ENCODE assay signal across 10 cellular contexts in the genomic region with DNA sequence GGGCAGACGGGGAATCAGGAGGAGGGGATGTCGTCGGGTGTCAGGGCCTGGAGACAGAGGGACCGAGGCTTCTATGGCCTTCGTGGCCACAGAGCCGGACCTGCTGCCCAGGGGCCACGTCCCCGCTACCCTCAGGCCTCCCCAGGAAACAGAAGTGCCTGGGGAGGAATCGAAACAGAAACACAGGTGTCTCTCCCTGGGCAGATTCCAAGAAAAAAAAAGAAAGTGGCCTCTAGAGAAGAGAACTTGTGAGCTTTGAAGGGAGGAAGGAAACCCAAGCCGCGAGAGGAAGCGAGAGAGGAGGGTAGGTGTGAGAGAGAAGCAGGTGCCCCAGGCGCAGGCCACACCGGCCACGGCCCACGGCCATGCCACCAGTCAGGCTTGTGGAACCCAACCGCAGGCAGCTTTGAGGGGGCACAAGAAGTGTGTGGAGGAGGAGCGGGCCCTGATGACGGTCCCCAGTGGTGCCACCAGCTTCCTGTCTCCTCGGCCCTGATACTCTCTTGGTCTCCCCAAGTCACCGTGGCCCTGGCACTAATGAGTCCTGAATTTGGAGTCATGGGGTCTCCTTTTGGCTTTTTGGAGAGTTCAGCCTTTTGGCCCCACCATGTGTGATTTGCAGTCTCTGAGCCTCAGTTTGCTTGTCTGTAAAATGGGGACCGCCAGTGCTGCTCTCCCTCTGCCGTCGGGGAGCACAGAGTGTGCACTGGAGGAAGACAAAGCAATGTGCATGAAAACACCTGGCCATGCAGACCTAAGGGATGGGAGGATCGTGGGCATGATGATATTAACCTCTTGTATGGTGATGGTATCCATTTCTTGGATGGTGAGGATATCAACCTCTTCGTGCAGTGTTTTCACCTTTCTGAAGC. TPM values are rescaled to one million over a fixed set of nuclear protein-coding genes. Genes with fewer than 3 reads are reported as not detected.
DNase-seq lines count a peak whose midpoint lies in the region; ATAC-seq and TF ChIP-seq lines count a peak whose summit lies in the region.
"Had no signal": no experiment of that assay in that cellular context is flagged by ENCODE, and none has a peak within 500 bp of the region (broad histone marks: within the 10 kb centered on the region; RNA-seq: fewer than 3 reads in every experiment).

No MANE protein-coding gene starts in this region.

- peak overlapping the region; percentile 6 for H2BK5ac ChIP-seq in neuronal stem cell (ENCODE audit: low read length)

- H3K4me3 ChIP-seq in neuronal stem cell (ENCODE audit: low read length in 2 of 2) (no peak overlapping the region), uterus (no peak overlapping the region)

- DNase-seq in CD14-positive monocyte (ENCODE audit: low spot score) (no peak), RPMI8226 (peak; percentile 90), neuronal stem cell (ENCODE audit: low spot score) (no peak), NCI-H1694 treated with DMSO at 0.1 percent for 48 hours (lab: John Stamatoyannopoulos, UW) (no peak), NCI-H1105 (lab: John Stamatoyannopoulos, UW) (no peak), uterus (no peak)
- peak; percentile 61 for DNase-seq in activated T-helper 1 cell treated with anti-CD3 and anti-CD28 coated beads, Interleukin-12 subunit alpha, Interleukin-12 subunit beta, Interleukin-2, Interleukin-4 antibody, amounts not matched to agents 30 ng/mL and 10 ng/mL and 1 ng/mL, durations not matched to agents 14 hours and 24 hours and 36 hours (ENCODE audit: low spot score)
- DNase-seq: left ventricle myocardium superior, NCI-H2081 treated with DMSO at 0.1 percent for 48 hours had no signal

- H3K23ac ChIP-seq in neuronal stem cell (ENCODE audit: low read depth, low read length, poor library complexity), result no peak overlapping the region

- H3K4ac ChIP-seq in neuronal stem cell (ENCODE audit: low read length), result no peak overlapping the region

- H2BK12ac ChIP-seq in neuronal stem cell (ENCODE audit: low read length), result peak overlapping the region; percentile 88

- H2BK15ac ChIP-seq in neuronal stem cell (ENCODE audit: low read length), result no peak overlapping the region

- no CpG with 5 or more reads among the region's 26 CpGs for WGBS in neuronal stem cell (ENCODE audit: extremely low coverage in 2 of 2, insufficient read length in 2 of 2, insufficient replicate concordance in 1 of 2), 2 donors

- intact Hi-C loops in CD14-positive monocyte (cut with micrococcal nuclease), result no loop called here
- intact Hi-C loops in activated T-helper 1 cell treated with anti-CD3 and anti-CD28 coated beads, Interleukin-12 subunit alpha, Interleukin-12 subunit beta, Interleukin-2, Interleukin-4 antibody, amounts not matched to agents 30 ng/mL and 10 ng/mL and 1 ng/mL, durations not matched to agents 14 hours and 24 hours and 36 hours (cut with micrococcal nuclease), result loop anchor here (2.0 kb wide), 3 partner anchors 25 to 37 kb away; partner anchors contain the start of gene LIF
- intact Hi-C loops in uterus (cut with DNase I; ENCODE audit: low total_unique reads), result no loop called here

- peak overlapping the region in 3 of 7 donors; percentile 58 to 75 (median 63) for H3K27ac Mint-ChIP-seq in CD14-positive monocyte
- peak overlapping the region; percentile 89 for H3K27ac Mint-ChIP-seq in activated T-helper 1 cell treated with anti-CD3 and anti-CD28 coated beads, Interleukin-12 subunit alpha, Interleukin-12 subunit beta, Interleukin-2, Interleukin-4 antibody, amounts not matched to agents 30 ng/mL and 10 ng/mL and 1 ng/mL, durations not matched to agents 14 hours and 24 hours and 36 hours

- peaks cover 12% of the 10 kb centered on the region for H3K4me1 Mint-ChIP-seq in CD14-positive monocyte
- H3K4me1 Mint-ChIP-seq in activated T-helper 1 cell treated with anti-CD3 and anti-CD28 coated beads, Interleukin-12 subunit alpha, Interleukin-12 subunit beta, Interleukin-2, Interleukin-4 antibody, amounts not matched to agents 30 ng/mL and 10 ng/mL and 1 ng/mL, durations not matched to agents 14 hours and 24 hours and 36 hours (ENCODE audit: low read depth), result peaks cover 74% of the 10 kb centered on the region

- peaks cover 0 to 4% (median 4%) of the 10 kb centered on the region in 7 donors for H3K9me3 Mint-ChIP-seq in CD14-positive monocyte
- H3K9me3 Mint-ChIP-seq in activated T-helper 1 cell treated with anti-CD3 and anti-CD28 coated beads, Interleukin-12 subunit alpha, Interleukin-12 subunit beta, Interleukin-2, Interleukin-4 antibody, amounts not matched to agents 30 ng/mL and 10 ng/mL and 1 ng/mL, durations not matched to agents 14 hours and 24 hours and 36 hours, result no peaks in the 10 kb centered on the region

- H2BK120ac ChIP-seq in neuronal stem cell (ENCODE audit: low read depth, low read length), result no peak overlapping the region

- H2AK5ac ChIP-seq in neuronal stem cell (ENCODE audit: low read depth, low read length), result peak overlapping the region; percentile 6

- no peak overlapping the region for H3K9ac ChIP-seq in neuronal stem cell (ENCODE audit: low read depth, low read length, poor library complexity)

- H3K27me3 Mint-ChIP-seq in CD14-positive monocyte (ENCODE audit: low read depth in 3 of 3), result peaks cover 26 to 42% (median 39%) of the 10 kb centered on the region in 3 donors
- H3K27me3 Mint-ChIP-seq in activated T-helper 1 cell treated with anti-CD3 and anti-CD28 coated beads, Interleukin-12 subunit alpha, Interleukin-12 subunit beta, Interleukin-2, Interleukin-4 antibody, amounts not matched to agents 30 ng/mL and 10 ng/mL and 1 ng/mL, durations not matched to agents 14 hours and 24 hours and 36 hours (ENCODE audit: insufficient read depth), result no peaks in the 10 kb centered on the region

- no peak overlapping the region for H2AFZ ChIP-seq in neuronal stem cell (ENCODE audit: low read length)

- H3K27me3 ChIP-seq in neuronal stem cell (ENCODE audit: control insufficient read depth in 3 of 3, insufficient read depth in 3 of 3, low read depth in 1 of 3, low read length in 3 of 3) (peaks cover 0 to 12% (median 0%) of the 10 kb centered on the region in 3 experiments), uterus (no peaks in the 10 kb centered on the region)

- no peaks in the 10 kb centered on the region for H3K36me3 ChIP-seq in neuronal stem cell (replicated peaks in 1 of 2; ENCODE audit: control insufficient read depth in 2 of 2, insufficient read depth in 2 of 2, low read length in 2 of 2)
- no peaks in the 10 kb centered on the region for H3K36me3 ChIP-seq in uterus

- no peaks in the 10 kb centered on the region for H3K79me1 ChIP-seq in neuronal stem cell (ENCODE audit: low read depth, low read length)

- peak overlapping the region; percentile 20 to 72 for H3K4me3 Mint-ChIP-seq in CD14-positive monocyte
- H3K4me3 Mint-ChIP-seq in activated T-helper 1 cell treated with anti-CD3 and anti-CD28 coated beads, Interleukin-12 subunit alpha, Interleukin-12 subunit beta, Interleukin-2, Interleukin-4 antibody, amounts not matched to agents 30 ng/mL and 10 ng/mL and 1 ng/mL, durations not matched to agents 14 hours and 24 hours and 36 hours, result peak overlapping the region; percentile 65

- no peak for ATAC-seq in GM18861 (IDR thresholded peaks at IDR 0.05; ENCODE audit: unreplicated experiment)
- ATAC-seq: left ventricle myocardium superior had no signal

- no peak overlapping the region for H3K4me2 ChIP-seq in neuronal stem cell (ENCODE audit: insufficient read depth, low read length, poor library complexity, severe bottlenecking)

- TF ChIP-seq CTCF in CD14-positive monocyte (IDR thresholded peaks at IDR 0.05) (no peak), uterus (IDR thresholded peaks at IDR 0.05) (no peak)

- H3K4me1 ChIP-seq in neuronal stem cell (ENCODE audit: control insufficient read depth in 2 of 2, insufficient read depth in 1 of 2, low read depth in 1 of 2, low read length in 2 of 2) (peaks cover 3 to 7% of the 10 kb centered on the region in 2 donors), uterus (no peaks in the 10 kb centered on the region)

- no peak overlapping the region for H4K91ac ChIP-seq in neuronal stem cell (ENCODE audit: low read depth, low read length, poor library complexity)

- H3K18ac ChIP-seq in neuronal stem cell (ENCODE audit: low read length), result no peak overlapping the region

- no peaks in the 10 kb centered on the region for H3K36me3 Mint-ChIP-seq in CD14-positive monocyte
- no peaks in the 10 kb centered on the region for H3K36me3 Mint-ChIP-seq in activated T-helper 1 cell treated with anti-CD3 and anti-CD28 coated beads, Interleukin-12 subunit alpha, Interleukin-12 subunit beta, Interleukin-2, Interleukin-4 antibody, amounts not matched to agents 30 ng/mL and 10 ng/mL and 1 ng/mL, durations not matched to agents 14 hours and 24 hours and 36 hours (ENCODE audit: low read depth)

- H3K9me3 ChIP-seq in neuronal stem cell (replicated peaks in 1 of 2; ENCODE audit: control insufficient read depth in 2 of 2, insufficient read depth in 1 of 2, low read depth in 1 of 2, low read length in 2 of 2), result no peaks in the 10 kb centered on the region
- no peaks in the 10 kb centered on the region for H3K9me3 ChIP-seq in uterus

- TF ChIP-seq POLR2A in uterus (IDR thresholded peaks at IDR 0.05), result no peak

- no peak overlapping the region for H3K14ac ChIP-seq in neuronal stem cell (ENCODE audit: low read length)

- no peak overlapping the region for H3K27ac ChIP-seq in neuronal stem cell (replicated peaks; ENCODE audit: low read length)
- H3K27ac ChIP-seq in uterus, result no peak overlapping the region

- no peak overlapping the region for H4K8ac ChIP-seq in neuronal stem cell (ENCODE audit: low read depth, low read length)

RNA-seq across cellular contexts. Expression of gene LIF, which starts 25.2 kb away (rescaled TPM):
- polyA plus RNA-seq in CD14-positive monocyte, result not detected
- total RNA-seq in activated T-helper 1 cell treated with anti-CD3 and anti-CD28 coated beads, Interleukin-12 subunit alpha, Interleukin-12 subunit beta, Interleukin-2, Interleukin-4 antibody, amounts not matched to agents 30 ng/mL and 10 ng/mL and 1 ng/mL, durations not matched to agents 14 hours and 24 hours and 36 hours, result 450 and 455 TPM in 2 replicates
- polyA plus RNA-seq in neuronal stem cell (2013, experiment 1 of 2), result 1.4 TPM
- polyA plus RNA-seq in neuronal stem cell (2013, experiment 2 of 2), result 1.4 TPM
- total RNA-seq in uterus, result 1 to 10 TPM in 2 of 4 donors, under 1 TPM in 1, not detected in 1; under 0.01 to 3.0 (median 1.5) TPM

RNA-seq across cellular contexts. Expression of gene OSM, which starts 45.3 kb away (rescaled TPM):
- polyA plus RNA-seq in CD14-positive monocyte, result 100 to 1,000 TPM in 1 of 2 donors, 10 to 100 TPM in 1; 48.0 to 146 TPM
- total RNA-seq in activated T-helper 1 cell treated with anti-CD3 and anti-CD28 coated beads, Interleukin-12 subunit alpha, Interleukin-12 subunit beta, Interleukin-2, Interleukin-4 antibody, amounts not matched to agents 30 ng/mL and 10 ng/mL and 1 ng/mL, durations not matched to agents 14 hours and 24 hours and 36 hours, result 76.7 and 78.3 TPM in 2 replicates
- 0.01 TPM for polyA plus RNA-seq in neuronal stem cell (2013, experiment 1 of 2)
- polyA plus RNA-seq in neuronal stem cell (2013, experiment 2 of 2), result 0.04 TPM
- total RNA-seq in uterus, result 1 to 10 TPM in 1 of 4 donors, under 1 TPM in 2, not detected in 1; 0.76 to 8.8 (median 0.76) TPM
- total RNA-seq: left ventricle myocardium superior had no signal

Comparison
In these comparisons a context has a peak if more than half of its experiments do, and no peak if none do; other contexts are left out.
1. DNase-seq: peak in RPMI8226 (single experiment) and activated T-helper 1 cell treated with anti-CD3 and anti-CD28 coated beads, Interleukin-12 subunit alpha, Interleukin-12 subunit beta, Interleukin-2, Interleukin-4 antibody, amounts not matched to agents 30 ng/mL and 10 ng/mL and 1 ng/mL, durations not matched to agents 14 hours and 24 hours and 36 hours (single experiment); none in CD14-positive monocyte (single experiment), neuronal stem cell (single experiment), NCI-H1694 treated with DMSO at 0.1 percent for 48 hours (single experiment), NCI-H1105 (single experiment) and uterus (0 of 2).
2. RNA of gene LIF, which starts 25.2 kb away (total RNA-seq): 450 to 455 TPM in activated T-helper 1 cell treated with anti-CD3 and anti-CD28 coated beads, Interleukin-12 subunit alpha, Interleukin-12 subunit beta, Interleukin-2, Interleukin-4 antibody, amounts not matched to agents 30 ng/mL and 10 ng/mL and 1 ng/mL, durations not matched to agents 14 hours and 24 hours and 36 hours; under 0.01 to 3.0 TPM in uterus; every median in the first group is over 100 times any median in the second.